18 cellular contexts compared by ENCODE assay signal in genomic region chr6:107629545-107630147, GRCh38.
DNase-seq lines count a peak whose midpoint lies in the region; FAIRE-seq and TF ChIP-seq lines count a peak whose summit lies in the region.
"Had no signal": no experiment of that assay in that cellular context is flagged by ENCODE, and none has a peak within 500 bp of the region (broad histone marks: within the 10 kb centered on the region; RNA-seq: fewer than 3 reads in every experiment).

No MANE protein-coding gene starts in this region.

- peak in 2 of 3 experiments; percentile 23 to 74 for DNase-seq in NCI-H1417 (lab: John Stamatoyannopoulos, UW)
- no peak for DNase-seq in NCI-H1417 treated with DMSO at 0.1 percent for 48 hours (lab: John Stamatoyannopoulos, UW)
- peak; percentile 58 for DNase-seq in NCI-H2196 treated with DMSO at 0.1 percent for 48 hours (lab: John Stamatoyannopoulos, UW; ENCODE audit: unreplicated experiment)
- DNase-seq in endothelial cell of umbilical vein (ENCODE audit: low read depth, low spot score), result peak; percentile 9
- no peak for DNase-seq in NOMO-1 treated with DMSO at 0.1 percent for 48 hours (lab: John Stamatoyannopoulos, UW; ENCODE audit: unreplicated experiment)
- DNase-seq in putamen (ENCODE audit: low spot score), result no peak
- no peak for DNase-seq in CD8-positive, alpha-beta memory T cell
- DNase-seq in islet precursor cell, result no peak
- DNase-seq: 8988T; activated CD4-positive, alpha-beta T cell treated with anti-CD3 and anti-CD28 coated beads for 48 hours; effector memory CD4-positive, alpha-beta T cell; kidney; NCI-H2171; RPMI8226 had no signal

- dilution Hi-C loops in endothelial cell of umbilical vein (cut with MboI; ENCODE audit: extremely low pct_ligation_motif_present, low sequenced_read_pairs), result no loop called here

- no peak overlapping the region for H2AFZ ChIP-seq in endothelial cell of umbilical vein (ENCODE audit: low read depth, low read length)

- intact Hi-C loops in endothelial cell of umbilical vein (cut with micrococcal nuclease), result no loop called here

- FAIRE-seq in endothelial cell of umbilical vein (lab: Jason Lieb, UNC), result no peak
- FAIRE-seq: HTR-8/SVneo, kidney had no signal

- no peaks in the 10 kb centered on the region for H4K20me1 ChIP-seq in endothelial cell of umbilical vein (replicated peaks; ENCODE audit: control insufficient read depth, extremely low read depth, insufficient read depth, low read length)
- H4K20me1 ChIP-seq: BLaER1 had no signal

- no peak overlapping the region for H3K4me2 ChIP-seq in endothelial cell of umbilical vein (ENCODE audit: insufficient read depth, low read length)
- H3K4me2 ChIP-seq: BLaER1 had no signal

- no peaks in the 10 kb centered on the region for H3K9me1 ChIP-seq in endothelial cell of umbilical vein (replicated peaks; ENCODE audit: control insufficient read depth, extremely low read depth, insufficient read depth, low read length)

- H3K9me3 ChIP-seq in endothelial cell of umbilical vein (replicated peaks; ENCODE audit: control insufficient read depth, insufficient read depth, low read length), result no peaks in the 10 kb centered on the region
- no peaks in the 10 kb centered on the region for H3K9me3 ChIP-seq in CD8-positive, alpha-beta memory T cell (ENCODE audit: low read length)

- peaks cover 0 to 2% (median 0%) of the 10 kb centered on the region in 3 donors for H3K36me3 Mint-ChIP-seq in CD8-positive, alpha-beta memory T cell
- H3K36me3 Mint-ChIP-seq: natural killer cell treated with Interleukin-12 subunit alpha and Interleukin-12 subunit beta and Interleukin-15 and Interleukin-18, amount 100 ng/mL, for 72 hours had no signal

- no peaks in the 10 kb centered on the region for H3K79me2 ChIP-seq in endothelial cell of umbilical vein (ENCODE audit: control insufficient read depth, insufficient read depth, low read length)

- no peak overlapping the region for H3K9ac ChIP-seq in endothelial cell of umbilical vein (replicated peaks; ENCODE audit: extremely low read depth, insufficient read depth, low read length)
- H3K9ac ChIP-seq: BLaER1 had no signal

- H3K4me3 Mint-ChIP-seq in CD8-positive, alpha-beta memory T cell, result no peak overlapping the region
- H3K4me3 Mint-ChIP-seq: central memory CD8-positive, alpha-beta T cell; natural killer cell treated with Interleukin-12 subunit alpha and Interleukin-12 subunit beta and Interleukin-15 and Interleukin-18, amount 100 ng/mL, for 72 hours had no signal

- peaks cover 4 to 16% (median 11%) of the 10 kb centered on the region in 3 donors for H3K4me1 Mint-ChIP-seq in CD8-positive, alpha-beta memory T cell

- H3K27me3 Mint-ChIP-seq in CD8-positive, alpha-beta memory T cell, result peaks cover 17 to 30% of the 10 kb centered on the region in 2 donors

- H3K4me3 ChIP-seq in endothelial cell of umbilical vein (replicated peaks in 1 of 3; ENCODE audit: insufficient read depth in 1 of 3, low read depth in 1 of 3, low read length in 3 of 3), result no peak overlapping the region
- H3K4me3 ChIP-seq in CD8-positive, alpha-beta memory T cell (ENCODE audit: low read length), result no peak overlapping the region
- H3K4me3 ChIP-seq: BLaER1 had no signal

- CTCF ChIA-PET in endothelial cell of umbilical vein (lab: Charles Lee), result interaction anchor here (1.0 to 1.5 kb wide), 5 partner anchors 8 to 28 kb away, joined by 3 to 4 read pairs (median 3); no protein-coding TSS in a partner anchor
- CTCF ChIA-PET in CD8-positive, alpha-beta memory T cell (lab: Charles Lee), result interaction anchor here (1.0 to 1.8 kb wide), 2 partner anchors 28 to 219 kb away, joined by 3 to 4 read pairs; no protein-coding TSS in a partner anchor

- peaks cover under 1% of the 10 kb centered on the region for H3K4me1 ChIP-seq in endothelial cell of umbilical vein (ENCODE audit: control insufficient read depth, extremely low read depth, insufficient read depth, low read length)
- no peaks in the 10 kb centered on the region for H3K4me1 ChIP-seq in CD8-positive, alpha-beta memory T cell (ENCODE audit: insufficient read depth, low read length)
- H3K4me1 ChIP-seq: BLaER1 had no signal

- no peak overlapping the region for H3K27ac Mint-ChIP-seq in CD8-positive, alpha-beta memory T cell
- H3K27ac Mint-ChIP-seq: natural killer cell treated with Interleukin-12 subunit alpha and Interleukin-12 subunit beta and Interleukin-15 and Interleukin-18, amount 100 ng/mL, for 72 hours had no signal

- peaks cover 0 to 3% (median 0%) of the 10 kb centered on the region in 5 donors for H3K9me3 Mint-ChIP-seq in CD8-positive, alpha-beta memory T cell
- H3K9me3 Mint-ChIP-seq: central memory CD8-positive, alpha-beta T cell; natural killer cell treated with Interleukin-12 subunit alpha and Interleukin-12 subunit beta and Interleukin-15 and Interleukin-18, amount 100 ng/mL, for 72 hours had no signal

- no peak for TF ChIP-seq POLR2A in endothelial cell of umbilical vein (IDR thresholded peaks at IDR 0.05; ENCODE audit: low read depth, low read length)

- H3K27me3 ChIP-seq in endothelial cell of umbilical vein (ENCODE audit: control insufficient read depth in 2 of 2, insufficient read depth in 2 of 2, low read length in 2 of 2), result peaks cover 3 to 6% of the 10 kb centered on the region in 2 experiments
- H3K27me3 ChIP-seq in CD8-positive, alpha-beta memory T cell (ENCODE audit: insufficient read depth, low read length, poor library complexity, severe bottlenecking), result no peaks in the 10 kb centered on the region
- H3K27me3 ChIP-seq: BLaER1 had no signal

- no TSS peak for BruUV-seq in endothelial cell of umbilical vein (replicated peaks; lab: Mats Ljungman, UMichigan)

- no peak overlapping the region for H3K27ac ChIP-seq in endothelial cell of umbilical vein (ENCODE audit: insufficient read depth, low read depth, low read length)
- H3K27ac ChIP-seq in CD8-positive, alpha-beta memory T cell (ENCODE audit: low read depth, low read length), result no peak overlapping the region
- H3K27ac ChIP-seq: BLaER1 had no signal

- H3K36me3 ChIP-seq in endothelial cell of umbilical vein (ENCODE audit: control insufficient read depth in 2 of 2, extremely low read depth in 1 of 2, insufficient read depth in 2 of 2, low read length in 2 of 2), result no peaks in the 10 kb centered on the region
- H3K36me3 ChIP-seq in CD8-positive, alpha-beta memory T cell (ENCODE audit: insufficient read depth, low read length), result no peaks in the 10 kb centered on the region
- H3K36me3 ChIP-seq: BLaER1 had no signal

- POLR2A ChIA-PET in endothelial cell of umbilical vein (lab: Charles Lee), result no interaction called here
- POLR2A ChIA-PET in CD8-positive, alpha-beta memory T cell (lab: Charles Lee), result no interaction called here

- TF ChIP-seq CTCF in endothelial cell of umbilical vein (IDR thresholded peaks at IDR 0.05; ENCODE audit: extremely low read depth in 1 of 2, insufficient read depth in 1 of 2, low read depth in 1 of 2, low read length in 2 of 2), result no peak

TF ChIP-seq in endothelial cell of umbilical vein, 7 proteins besides CTCF, POLR2A, EP300 and RAD21:
- TF ChIP-seq JUN (IDR thresholded peaks at IDR 0.05; ENCODE audit: borderline replicate concordance, insufficient read depth, insufficient read length, low read depth) (no peak), EZH2 (IDR thresholded peaks at IDR 0.05; ENCODE audit: borderline replicate concordance, low read depth, low read length, severe bottlenecking) (no peak), MAX (IDR thresholded peaks at IDR 0.05; ENCODE audit: insufficient read depth, insufficient read length) (no peak), MYC (IDR thresholded peaks at IDR 0.05; ENCODE audit: low read depth, low read length) (no peak), GATA2 (IDR thresholded peaks at IDR 0.05; ENCODE audit: insufficient read depth, insufficient read length, low read depth, low read length) (no peak)

Comparison
In these comparisons a context has a peak if more than half of its experiments do, and no peak if none do; other contexts are left out.
1. DNase-seq: peak in NCI-H1417 (2 of 3), NCI-H2196 treated with DMSO at 0.1 percent for 48 hours (single experiment) and endothelial cell of umbilical vein (single experiment); none in NCI-H1417 treated with DMSO at 0.1 percent for 48 hours (single experiment), NOMO-1 treated with DMSO at 0.1 percent for 48 hours (single experiment), putamen (single experiment), CD8-positive, alpha-beta memory T cell (0 of 5) and islet precursor cell (single experiment).